Comparison of ENCODE assay signal across 8 cellular contexts in the genomic region with DNA sequence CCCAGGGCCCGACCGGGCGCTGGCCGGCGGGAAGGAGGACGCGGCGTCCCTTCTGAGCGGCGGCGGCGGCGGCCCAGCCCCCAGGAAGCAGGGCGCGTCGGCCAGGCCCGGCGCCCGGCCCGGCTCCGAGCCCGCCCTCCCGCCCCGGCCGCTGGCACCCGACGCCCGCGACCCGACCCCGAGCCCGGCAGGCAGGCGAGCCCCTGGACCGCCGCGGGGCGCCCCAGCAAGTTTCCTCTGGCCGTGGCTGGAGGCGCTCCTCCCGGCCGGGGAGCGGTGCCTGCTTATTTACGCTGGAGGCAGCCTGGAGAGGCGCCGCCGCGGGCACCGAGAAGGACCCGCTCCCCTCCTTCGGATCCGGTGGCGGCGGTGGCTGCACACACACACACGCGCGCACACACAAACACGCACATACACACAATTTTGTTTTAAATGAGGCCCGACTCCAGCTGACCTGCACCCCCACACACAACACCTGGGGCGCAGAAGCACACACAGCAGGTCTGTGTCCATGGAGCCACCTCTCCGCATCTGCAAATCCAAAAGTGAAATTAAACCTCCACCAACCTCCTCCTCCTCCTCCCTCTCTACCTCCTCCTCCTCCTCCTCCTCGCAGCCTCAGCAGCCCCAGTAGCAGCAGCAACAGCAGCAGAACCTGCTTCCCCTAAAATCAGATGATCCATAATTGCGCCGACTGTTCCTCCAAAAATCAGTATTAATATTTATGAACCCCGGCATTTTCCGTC. TPM values are rescaled to one million over a fixed set of nuclear protein-coding genes. Genes with fewer than 3 reads are reported as not detected.
DNase-seq lines count a peak whose midpoint lies in the region; ATAC-seq, FAIRE-seq and TF ChIP-seq lines count a peak whose summit lies in the region.

No MANE protein-coding gene starts in this region.

- in situ Hi-C loops in GM13976 (cut with MboI; ENCODE audit: low sequenced_read_pairs, unreplicated experiment) (loop anchor here (10.0 kb wide), 1 partner anchor 61 kb away; no protein-coding TSS in a partner anchor), GM12878 (cut with MboI) (loop anchor here (5.0 kb wide), 1 partner anchor 126 kb away; no protein-coding TSS in a partner anchor)

- RAD21 ChIA-PET in GM12878 (lab: Charles Lee; ENCODE audit: unreplicated experiment) = interaction anchor here (0.7 to 4.4 kb wide), 16 partner anchors 32 to 260 kb away, joined by 3 to 57 read pairs (median 5); a partner anchor contains a TSS

- H3K4me3 ChIP-seq in GM12878 = peak overlapping the region; percentile 99
- H3K4me3 ChIP-seq in iPS-15b (ENCODE audit: low read depth, low read length) = peak overlapping the region; percentile 90
- H3K4me3 ChIP-seq in skeletal muscle satellite cell (ENCODE audit: low read length) = peak overlapping the region; percentile 84

- H3K36me3 Mint-ChIP-seq in T-helper 17 cell (ENCODE audit: low read depth) = peaks cover 7% of the 10 kb centered on the region

- H3K9ac ChIP-seq in GM12878 (ENCODE audit: control insufficient read depth, insufficient read depth, low read length) (peak overlapping the region; percentile 96), iPS-15b (ENCODE audit: low read depth, low read length) (peak overlapping the region; percentile 62), skeletal muscle satellite cell (ENCODE audit: low read depth, low read length) (peak overlapping the region; percentile 88)

- POLR2A ChIA-PET in GM12878 (lab: Charles Lee) = interaction anchor here (0.6 to 2.1 kb wide), 15 partner anchors 14 to 341 kb away, joined by 3 to 30 read pairs (median 4); no protein-coding TSS in a partner anchor

- no peaks in the 10 kb centered on the region for H3K27me3 ChIP-seq in GM12878 (replicated peaks in 1 of 2; ENCODE audit: control insufficient read depth in 2 of 2, insufficient read depth in 2 of 2, low read length in 1 of 2)
- no peaks in the 10 kb centered on the region for H3K27me3 ChIP-seq in iPS-15b (ENCODE audit: control insufficient read depth, insufficient read depth, low read length)
- no peaks in the 10 kb centered on the region for H3K27me3 ChIP-seq in skeletal muscle satellite cell (ENCODE audit: control insufficient read depth, insufficient read depth, low read length)

- peak; percentile 18 for FAIRE-seq in GM12878 (lab: Jason Lieb, UNC)

- H3K4me1 ChIP-seq in GM12878 (ENCODE audit: control insufficient read depth, insufficient read depth, low read length) (peaks cover 19% of the 10 kb centered on the region), iPS-15b (ENCODE audit: control insufficient read depth, insufficient read depth, low read length) (peaks cover 4% of the 10 kb centered on the region), skeletal muscle satellite cell (ENCODE audit: control insufficient read depth, insufficient read depth, low read length) (peaks cover 18% of the 10 kb centered on the region)

- ATAC-seq in HG03439 (IDR thresholded peaks at IDR 0.05; ENCODE audit: unreplicated experiment) = peak; percentile 0
- peak; percentile 55 for ATAC-seq in T-helper 17 cell
- peak; percentile 23 for ATAC-seq in GM12878
- ATAC-seq in GM18870 (IDR thresholded peaks at IDR 0.05; ENCODE audit: unreplicated experiment) = no peak

- no peak for TF ChIP-seq CTCF in GM13976 (IDR thresholded peaks at IDR 0.05; ENCODE audit: borderline replicate concordance, control extremely low read depth, extremely low read depth, insufficient read depth, missing control alignments)
- peak in 1 of 3 experiments; percentile 11; a peak in 1 of 6 replicates for TF ChIP-seq CTCF in GM12878 (IDR thresholded peaks at IDR 0.05 in 2 of 3, conservative IDR thresholded peaks at IDR 0.05 in 1 of 3; ENCODE audit: control insufficient read depth in 2 of 3, extremely low read depth in 1 of 3, insufficient read depth in 1 of 3, low read depth in 3 of 3, low read length in 3 of 3)

- peak; percentile 61 for TF ChIP-seq POLR2A in GM12878 (IDR thresholded peaks at IDR 0.05; ENCODE audit: low read depth, low read length)

- TF ChIP-seq RAD21 in GM12878 (IDR thresholded peaks at IDR 0.05; ENCODE audit: insufficient read depth, low read depth, low read length) = no peak

- no peak overlapping the region for H2AFZ ChIP-seq in GM12878 (ENCODE audit: control insufficient read depth, low read depth, low read length)

- H3K4me2 ChIP-seq in GM12878 (ENCODE audit: control insufficient read depth, insufficient read depth) = peak overlapping the region; percentile 66; the same call in 1 of the 2 replicates
- peak overlapping the region; percentile 87 for H3K4me2 ChIP-seq in skeletal muscle satellite cell (ENCODE audit: low read length)

- intact Hi-C loops in GM12878 (cut with micrococcal nuclease; ENCODE audit: unreplicated experiment) = loop anchor here (1.0 to 5.0 kb wide), 12 partner anchors 41 to 259 kb away; a partner anchor contains a TSS

- CTCF ChIA-PET in GM12878 (lab: Yijun Ruan, JAX) = interaction anchor here (1.0 to 2.4 kb wide), 3 partner anchors 121 to 190 kb away, joined by 3 to 11 read pairs (median 4); no protein-coding TSS in a partner anchor

- H3K36me3 ChIP-seq in GM12878 (ENCODE audit: control insufficient read depth in 2 of 2, insufficient read depth in 2 of 2, low read length in 1 of 2) (peaks cover 0 to 17% of the 10 kb centered on the region in 2 experiments; a peak in 1 of 4 replicates), iPS-15b (ENCODE audit: control insufficient read depth, insufficient read depth, low read length) (no peaks in the 10 kb centered on the region), skeletal muscle satellite cell (ENCODE audit: insufficient read depth, low read length) (no peaks in the 10 kb centered on the region)

- peaks cover 85% of the 10 kb centered on the region for H3K79me2 ChIP-seq in GM12878 (ENCODE audit: control insufficient read depth, insufficient read depth, low read length)

- H3K4me1 Mint-ChIP-seq in T-helper 17 cell = peaks cover 44% of the 10 kb centered on the region

- H3K27me3 Mint-ChIP-seq in T-helper 17 cell = no peaks in the 10 kb centered on the region

- H3K27ac Mint-ChIP-seq in T-helper 17 cell = peak overlapping the region; percentile 98

- H3K27ac ChIP-seq in GM12878 (ENCODE audit: control insufficient read depth, insufficient read depth) = peak overlapping the region; percentile 92

- DNase-seq in GM13976 (ENCODE audit: low spot score) (peak; percentile 61), T-helper 17 cell (peak; percentile 19 to 27 (median 26)), GM12878 (ENCODE audit: low read depth, low spot score) (no peak), HuH-7 (ENCODE audit: low spot score) (no peak)

- 1% methylated on average over 33 of the region's 65 CpGs for WGBS in GM12878 (ENCODE audit: insufficient coverage, insufficient replicate concordance, low lambda C conversion rate, missing lambda C conversion rate)

- H3K9me3 ChIP-seq in T-helper 17 cell (ENCODE audit: control insufficient read depth, low read length, poor library complexity, severe bottlenecking) (no peaks in the 10 kb centered on the region), GM12878 (replicated peaks; ENCODE audit: control insufficient read depth, insufficient read depth, low read length) (no peaks in the 10 kb centered on the region), iPS-15b (ENCODE audit: control insufficient read depth, insufficient read depth, low read length) (no peaks in the 10 kb centered on the region), skeletal muscle satellite cell (replicated peaks; ENCODE audit: low read length) (no peaks in the 10 kb centered on the region)

- H3K4me3 Mint-ChIP-seq in T-helper 17 cell = peak overlapping the region; percentile 99

- SMC1A ChIA-PET in GM12878 (lab: Charles Lee; ENCODE audit: uncharacterized antibody, unreplicated experiment) = interaction anchor here (0.7 to 3.6 kb wide), 9 partner anchors 39 to 209 kb away, joined by 3 to 36 read pairs (median 5); no protein-coding TSS in a partner anchor

- H4K20me1 ChIP-seq in GM12878 (ENCODE audit: control insufficient read depth, insufficient read depth) = no peaks in the 10 kb centered on the region

- BruUV-seq in GM12878 (replicated peaks; lab: Mats Ljungman, UMichigan) = TSS peak; percentile 53

- no peak for TF ChIP-seq EP300 in GM12878 (IDR thresholded peaks at IDR 0.05; ENCODE audit: borderline replicate concordance in 1 of 2, control insufficient read depth in 1 of 2, low read depth in 2 of 2, low read length in 2 of 2)

TF ChIP-seq in GM12878, 131 proteins besides CTCF, POLR2A, EP300 and RAD21 (continues in another document):
- TF ChIP-seq TARDBP (IDR thresholded peaks at IDR 0.05; ENCODE audit: borderline replicate concordance) (0 out of 2 replicates have a peak, but pooled peaks have one; percentile 10), FOS (IDR thresholded peaks at IDR 0.05; ENCODE audit: borderline replicate concordance, extremely low read depth, insufficient read length) (no peak), LARP7 (IDR thresholded peaks at IDR 0.05) (no peak)

RNA-seq across cellular contexts. Expression of a gene that starts 0.7 kb away (rescaled TPM):
- 10 to 100 TPM; 33.5 to 37.2 TPM for total RNA-seq in T-helper 17 cell
- 70.0 and 78.5 TPM in 2 replicates for total RNA-seq in GM12878 (2013; cell fraction: nucleolus; rRNA removed)
- total RNA-seq in GM12878 (2014; rRNA removed) = 44.7 and 45.1 TPM in 2 replicates
- 51.1 and 51.9 TPM in 2 replicates for total RNA-seq in GM12878 (2014; rRNA removed; fragmentation: Illumina TruSeq; extraction: Trizol)
- 52.2 and 65.7 TPM in 2 replicates for total RNA-seq in GM12878 (2021)
- polyA plus RNA-seq in GM12878 (2011; ENCODE audit: low read depth) = 39.3 TPM
- polyA plus RNA-seq in GM12878 (2011; rRNA removed) = 90.3 and 99.3 TPM in 2 replicates
- polyA plus RNA-seq in GM12878 (2011; cell fraction: cytosol; rRNA removed) = 74.6 and 83.1 TPM in 2 replicates
- polyA plus RNA-seq in GM12878 (2011; cell fraction: nucleus; rRNA removed) = 54.1 and 58.8 TPM in 2 replicates
- polyA plus RNA-seq in GM12878 (2012) = 49.9 and 58.7 TPM in 2 replicates
- polyA plus RNA-seq in GM12878 (2014; fragmentation: Illumina TruSeq; extraction: Trizol) = 79.9 and 96.4 TPM in 2 replicates
- 10 to 100 TPM; 58.4 to 59.9 TPM for polyA plus RNA-seq in GM12878 (2014; fragmentation: Nextera tagmentation; extraction: Ambion mirVana)
- polyA plus RNA-seq in GM12878 (2014; rRNA removed) = 46.6 and 52.8 TPM in 2 replicates
- 10 to 100 TPM; 59.4 to 66.0 TPM for polyA plus RNA-seq in GM12878 (2016; fragmentation: Nextera tagmentation; extraction: Ambion mirVana)
- polyA minus RNA-seq in GM12878 (2011; rRNA and poly(A)+ RNA removed) = 79.3 and 83.9 TPM in 2 replicates
- 40.8 and 41.5 TPM in 2 replicates for polyA minus RNA-seq in GM12878 (2011; cell fraction: cytosol; rRNA and poly(A)+ RNA removed)
- 22.8 and 36.9 TPM in 2 replicates for polyA minus RNA-seq in GM12878 (2011; cell fraction: nucleus; rRNA and poly(A)+ RNA removed)
- 21.3 and 31.7 TPM in 2 replicates for total RNA-seq in skeletal muscle satellite cell (2012; rRNA removed)

Comparison
In these comparisons a context has a peak if more than half of its experiments do, and no peak if none do; other contexts are left out.
1. DNase-seq: peak in GM13976 (single experiment) and T-helper 17 cell (3 of 3); none in GM12878 (single experiment) and HuH-7 (single experiment).
2. Peak in every context shown above with its lines, with median percentiles within 50 percentile points of each other: H3K4me3 ChIP-seq and H3K9ac ChIP-seq.